8 cellular contexts compared by ENCODE assay signal in genomic region chr18:10131783-10132381, GRCh38.
A peak's percentile ranks its signal among the peaks of the same experiment; 100 is the strongest.
DNase-seq lines count a peak whose midpoint lies in the region; ATAC-seq and TF ChIP-seq lines count a peak whose summit lies in the region.

No MANE protein-coding gene starts in this region.

- 6% methylated on average over 31 of the region's 41 CpGs for WGBS in esophagus muscularis mucosa

- DNase-seq in activated naive CD8-positive, alpha-beta T cell treated with anti-CD3 and anti-CD28 coated beads for 36 hours: peak; percentile 13
- DNase-seq in activated naive CD8-positive, alpha-beta T cell treated with anti-CD3 and anti-CD28 coated beads, Interleukin-2, amount 50 U/mL, for 24 hours: no peak
- DNase-seq in esophagus muscularis mucosa (ENCODE audit: extremely low spot score) (no peak), naive B cell (no peak), uterus (peak; percentile 56 to 59), NCI-H2107 treated with DMSO at 0.1 percent for 48 hours (lab: John Stamatoyannopoulos, UW; ENCODE audit: unreplicated experiment) (no peak), posterior vena cava (ENCODE audit: low spot score) (no peak)

- H3K9me3 Mint-ChIP-seq in activated naive CD8-positive, alpha-beta T cell treated with anti-CD3 and anti-CD28 coated beads for 36 hours: no peaks in the 10 kb centered on the region
- H3K9me3 Mint-ChIP-seq in activated naive CD8-positive, alpha-beta T cell treated with anti-CD3 and anti-CD28 coated beads, Interleukin-2, amount 50 U/mL, for 24 hours: no peaks in the 10 kb centered on the region
- no peaks in the 10 kb centered on the region for H3K9me3 Mint-ChIP-seq in naive B cell

- ATAC-seq in activated naive CD8-positive, alpha-beta T cell treated with anti-CD3 and anti-CD28 coated beads, Interleukin-2, amount 50 U/mL, for 24 hours: no peak
- ATAC-seq in naive B cell (ENCODE audit: low read depth in 2 of 2) (peak in 1 of 2 donors; percentile 33), GM18909 (IDR thresholded peaks at IDR 0.05; ENCODE audit: poor library complexity, unreplicated experiment) (no peak)

- H3K27ac Mint-ChIP-seq in activated naive CD8-positive, alpha-beta T cell treated with anti-CD3 and anti-CD28 coated beads for 36 hours: no peak overlapping the region
- H3K27ac Mint-ChIP-seq in activated naive CD8-positive, alpha-beta T cell treated with anti-CD3 and anti-CD28 coated beads, Interleukin-2, amount 50 U/mL, for 24 hours: no peak overlapping the region
- no peak overlapping the region for H3K27ac Mint-ChIP-seq in naive B cell

- H3K4me3 ChIP-seq in esophagus muscularis mucosa: peak overlapping the region; percentile 39 to 56 (median 42)
- peak overlapping the region; percentile 2 to 27 for H3K4me3 ChIP-seq in uterus

- TF ChIP-seq CTCF in esophagus muscularis mucosa (IDR thresholded peaks at IDR 0.05) (no peak), uterus (IDR thresholded peaks at IDR 0.05) (peak in 1 of 4 experiments; percentile 3)

- H3K4me1 ChIP-seq in esophagus muscularis mucosa: peaks cover 10 to 15% (median 12%) of the 10 kb centered on the region in 4 donors
- H3K4me1 ChIP-seq in uterus: no peaks in the 10 kb centered on the region

- H3K27me3 ChIP-seq in esophagus muscularis mucosa (peaks cover 0 to 23% (median 0%) of the 10 kb centered on the region in 4 donors), uterus (no peaks in the 10 kb centered on the region)

- no peak overlapping the region for H3K4me3 Mint-ChIP-seq in activated naive CD8-positive, alpha-beta T cell treated with anti-CD3 and anti-CD28 coated beads for 36 hours
- H3K4me3 Mint-ChIP-seq in activated naive CD8-positive, alpha-beta T cell treated with anti-CD3 and anti-CD28 coated beads, Interleukin-2, amount 50 U/mL, for 24 hours: no peak overlapping the region
- peak overlapping the region in 5 of 8 donors; percentile 69 to 83 (median 73) for H3K4me3 Mint-ChIP-seq in naive B cell

- TF ChIP-seq POLR2A in esophagus muscularis mucosa (IDR thresholded peaks at IDR 0.05; ENCODE audit: low read depth) (no peak), uterus (IDR thresholded peaks at IDR 0.05) (no peak)

- intact Hi-C loops in esophagus muscularis mucosa (cut with DNase I): no loop called here
- intact Hi-C loops in uterus (cut with DNase I; ENCODE audit: low total_unique reads): no loop called here
- intact Hi-C loops in posterior vena cava (cut with DNase I): no loop called here

- no peak for TF ChIP-seq EP300 in esophagus muscularis mucosa (IDR thresholded peaks at IDR 0.05)

- H3K4me1 Mint-ChIP-seq in activated naive CD8-positive, alpha-beta T cell treated with anti-CD3 and anti-CD28 coated beads for 36 hours: peaks cover 1% of the 10 kb centered on the region
- peaks cover 3% of the 10 kb centered on the region for H3K4me1 Mint-ChIP-seq in activated naive CD8-positive, alpha-beta T cell treated with anti-CD3 and anti-CD28 coated beads, Interleukin-2, amount 50 U/mL, for 24 hours
- H3K4me1 Mint-ChIP-seq in naive B cell: peaks cover 4 to 11% (median 4%) of the 10 kb centered on the region in 3 donors

- no peaks in the 10 kb centered on the region for H3K36me3 Mint-ChIP-seq in activated naive CD8-positive, alpha-beta T cell treated with anti-CD3 and anti-CD28 coated beads for 36 hours
- H3K36me3 Mint-ChIP-seq in activated naive CD8-positive, alpha-beta T cell treated with anti-CD3 and anti-CD28 coated beads, Interleukin-2, amount 50 U/mL, for 24 hours (ENCODE audit: low read depth): no peaks in the 10 kb centered on the region
- H3K36me3 Mint-ChIP-seq in naive B cell: no peaks in the 10 kb centered on the region

- H3K36me3 ChIP-seq in esophagus muscularis mucosa (no peaks in the 10 kb centered on the region), uterus (no peaks in the 10 kb centered on the region)

- H3K9me3 ChIP-seq in esophagus muscularis mucosa (no peaks in the 10 kb centered on the region), uterus (no peaks in the 10 kb centered on the region)

- H3K27ac ChIP-seq in esophagus muscularis mucosa (replicated peaks in 1 of 4) (peak overlapping the region in 1 of 4 donors; percentile 37), uterus (peak overlapping the region in 1 of 2 donors; percentile 53)

- H3K27me3 Mint-ChIP-seq in activated naive CD8-positive, alpha-beta T cell treated with anti-CD3 and anti-CD28 coated beads for 36 hours: peaks cover 36% of the 10 kb centered on the region
- H3K27me3 Mint-ChIP-seq in activated naive CD8-positive, alpha-beta T cell treated with anti-CD3 and anti-CD28 coated beads, Interleukin-2, amount 50 U/mL, for 24 hours: peaks cover 29% of the 10 kb centered on the region
- peaks cover 10 to 45% (median 42%) of the 10 kb centered on the region in 3 donors for H3K27me3 Mint-ChIP-seq in naive B cell

Comparison
In these comparisons a context has a peak if more than half of its experiments do, and no peak if none do; other contexts are left out.
1. DNase-seq: peak in activated naive CD8-positive, alpha-beta T cell treated with anti-CD3 and anti-CD28 coated beads for 36 hours (single experiment) and uterus (2 of 2); none in activated naive CD8-positive, alpha-beta T cell treated with anti-CD3 and anti-CD28 coated beads, Interleukin-2, amount 50 U/mL, for 24 hours (single experiment), esophagus muscularis mucosa (single experiment), naive B cell (single experiment), NCI-H2107 treated with DMSO at 0.1 percent for 48 hours (single experiment) and posterior vena cava (single experiment).
2. H3K4me3 Mint-ChIP-seq: peak in naive B cell (5 of 8); none in activated naive CD8-positive, alpha-beta T cell treated with anti-CD3 and anti-CD28 coated beads for 36 hours (single experiment) and activated naive CD8-positive, alpha-beta T cell treated with anti-CD3 and anti-CD28 coated beads, Interleukin-2, amount 50 U/mL, for 24 hours (single experiment).